In genomic region chr22:21569076-21569427, GRCh38 we compare ENCODE assay signal across 8 cellular contexts. TPM values are rescaled to one million over a fixed set of nuclear protein-coding genes. Genes with fewer than 3 reads are reported as not detected.
DNase-seq lines count a peak whose midpoint lies in the region; ATAC-seq and TF ChIP-seq lines count a peak whose summit lies in the region.
"Not testable (repeated sequence)": the region's sequence is repeated elsewhere in the genome, so short reads cannot be mapped to it uniquely, and the experiment has no call there.

No MANE protein-coding gene starts in this region.

- H3F3A ChIP-seq in Loucy (ENCODE audit: low read depth): not testable (repeated sequence)

- 38 to 44% methylated on average over 12 of the region's 12 CpGs for WGBS in tibial nerve, 2 donors

- H3K36me3 ChIP-seq in Caco-2 (ENCODE audit: control insufficient read depth, insufficient read depth, low read length); Loucy (ENCODE audit: insufficient read depth, low read length); lower lobe of right lung; parathyroid adenoma (ENCODE audit: control insufficient read depth, insufficient read depth, low read length); tibial nerve: not testable (repeated sequence)

- H3K4me1 ChIP-seq in Caco-2 (peaks cover 46% of the 10 kb centered on the region), Loucy (ENCODE audit: insufficient read depth, low read length, poor library complexity, severe bottlenecking) (peaks cover 47% of the 10 kb centered on the region), lower lobe of right lung (peaks cover 52% of the 10 kb centered on the region), tibial nerve (peaks cover 4 to 54% (median 24%) of the 10 kb centered on the region in 4 donors)
- H3K4me1 ChIP-seq in parathyroid adenoma: not testable (repeated sequence)

- not testable (repeated sequence) for H3K9me3 ChIP-seq in Caco-2; Loucy (ENCODE audit: insufficient read depth, low read depth, low read length); lower lobe of right lung; parathyroid adenoma (ENCODE audit: control insufficient read depth, low read length); tibial nerve

- H3K4me1 Mint-ChIP-seq in Caco-2 (ENCODE audit: low read depth, unreplicated experiment): peaks cover 26% of the 10 kb centered on the region
- peaks cover 37% of the 10 kb centered on the region for H3K4me1 Mint-ChIP-seq in activated CD4-positive, alpha-beta T cell treated with anti-CD3 and anti-CD28 coated beads, Interleukin-2, amount 10 ng/mL, durations not matched to agents 24 days and 14 days
- H3K4me1 Mint-ChIP-seq in MCF 10A (ENCODE audit: insufficient read depth, unreplicated experiment): peaks cover 37% of the 10 kb centered on the region

- TF ChIP-seq POLR2A in tibial nerve (IDR thresholded peaks at IDR 0.05): not testable (repeated sequence)

- BruUV-seq in Caco-2 (replicated peaks; lab: Mats Ljungman, UMichigan); MCF 10A (replicated peaks; lab: Mats Ljungman, UMichigan): not testable (repeated sequence)

- peak overlapping the region; percentile 94 for H3K4me2 ChIP-seq in Loucy (ENCODE audit: low read depth, low read length, poor library complexity, severe bottlenecking)
- H3K4me2 ChIP-seq in parathyroid adenoma (ENCODE audit: low read length): peak overlapping the region; percentile 91

- not testable (repeated sequence) for H3K27me3 Mint-ChIP-seq in Caco-2 (ENCODE audit: insufficient read depth, unreplicated experiment); activated CD4-positive, alpha-beta T cell treated with anti-CD3 and anti-CD28 coated beads, Interleukin-2, amount 10 ng/mL, durations not matched to agents 24 days and 14 days; MCF 10A (ENCODE audit: insufficient read depth, unreplicated experiment)

- peak overlapping the region; percentile 82 for H3K27ac Mint-ChIP-seq in Caco-2 (ENCODE audit: unreplicated experiment)
- peak overlapping the region; percentile 90 for H3K27ac Mint-ChIP-seq in activated CD4-positive, alpha-beta T cell treated with anti-CD3 and anti-CD28 coated beads, Interleukin-2, amount 10 ng/mL, durations not matched to agents 24 days and 14 days
- H3K27ac Mint-ChIP-seq in MCF 10A (ENCODE audit: low read depth, unreplicated experiment): peak overlapping the region; percentile 90

- H3K27me3 ChIP-seq in Caco-2 (replicated peaks; ENCODE audit: control insufficient read depth, insufficient read depth, low read length); Loucy (ENCODE audit: insufficient read depth, low read length, poor library complexity, severe bottlenecking); lower lobe of right lung (ENCODE audit: low read depth); parathyroid adenoma (ENCODE audit: control insufficient read depth, insufficient read depth, low read length); tibial nerve: not testable (repeated sequence)

- peak overlapping the region; percentile 83 for H3K4me3 Mint-ChIP-seq in Caco-2 (ENCODE audit: unreplicated experiment)
- peak overlapping the region; percentile 90 for H3K4me3 Mint-ChIP-seq in activated CD4-positive, alpha-beta T cell treated with anti-CD3 and anti-CD28 coated beads, Interleukin-2, amount 10 ng/mL, durations not matched to agents 24 days and 14 days
- peak overlapping the region; percentile 83 for H3K4me3 Mint-ChIP-seq in MCF 10A (ENCODE audit: unreplicated experiment)

- not testable (repeated sequence) for H2AFZ ChIP-seq in Loucy (ENCODE audit: low read length); parathyroid adenoma

- not testable (repeated sequence) for ATAC-seq in lower lobe of right lung

- intact Hi-C loops in Caco-2 (cut with micrococcal nuclease; ENCODE audit: unreplicated experiment); activated CD4-positive, alpha-beta T cell treated with anti-CD3 and anti-CD28 coated beads, Interleukin-2, amount 10 ng/mL, durations not matched to agents 24 days and 14 days (cut with micrococcal nuclease); MCF 10A (cut with micrococcal nuclease); lower lobe of right lung (cut with DNase I): not testable (repeated sequence)

- H4K20me1 ChIP-seq in Loucy (ENCODE audit: insufficient read depth, low read length, poor library complexity, severe bottlenecking): peaks cover 63% of the 10 kb centered on the region

- not testable (repeated sequence) for TF ChIP-seq EP300 in tibial nerve (IDR thresholded peaks at IDR 0.05)

- CTCF ChIA-PET in Caco-2 (lab: Charles Lee): not testable (repeated sequence)
- CTCF ChIA-PET in MCF 10A (lab: Yijun Ruan, JAX): interaction anchor here (0.8 to 1.4 kb wide), 2 partner anchors 24 to 60 kb away, joined by 3 read pairs; no protein-coding TSS in a partner anchor

- not testable (repeated sequence) for DNase-seq in Caco-2; activated CD4-positive, alpha-beta T cell treated with anti-CD3 and anti-CD28 coated beads, Interleukin-2, amount 10 ng/mL, durations not matched to agents 24 days and 14 days; MCF 10A (ENCODE audit: unreplicated experiment); fibroblast of pulmonary artery (ENCODE audit: low read depth); lower lobe of right lung; tibial nerve (ENCODE audit: low spot score in 2 of 2)

- peak overlapping the region; percentile 90 for H3K4me3 ChIP-seq in Caco-2 (ENCODE audit: low read depth, low read length)
- H3K4me3 ChIP-seq in Loucy (ENCODE audit: low read length, poor library complexity, severe bottlenecking): peak overlapping the region; percentile 97
- H3K4me3 ChIP-seq in fibroblast of pulmonary artery (replicated peaks; ENCODE audit: low read depth, low read length): peak overlapping the region; percentile 89
- peak overlapping the region; percentile 95 for H3K4me3 ChIP-seq in lower lobe of right lung
- H3K4me3 ChIP-seq in parathyroid adenoma (ENCODE audit: low read depth, low read length): peak overlapping the region; percentile 84
- H3K4me3 ChIP-seq in tibial nerve: peak overlapping the region; percentile 76 to 97 (median 88)

- H3K9me2 ChIP-seq in Loucy (replicated peaks; ENCODE audit: low read depth, low read length): not testable (repeated sequence)

- H3K79me2 ChIP-seq in Loucy (ENCODE audit: insufficient read depth, low read length) (peaks cover 68% of the 10 kb centered on the region), parathyroid adenoma (peaks cover 38% of the 10 kb centered on the region)

- not testable (repeated sequence) for TF ChIP-seq CTCF in Caco-2 (IDR thresholded peaks at IDR 0.05; ENCODE audit: insufficient read depth in 1 of 2, low read depth in 1 of 2, low read length in 1 of 2, severe bottlenecking in 1 of 2, unreplicated experiment in 1 of 2); Loucy (conservative IDR thresholded peaks at IDR 0.05; ENCODE audit: low read length); MCF 10A (IDR thresholded peaks at IDR 0.05; ENCODE audit: unreplicated experiment); fibroblast of pulmonary artery (IDR thresholded peaks at IDR 0.05; ENCODE audit: low read length, missing control alignments); lower lobe of right lung (IDR thresholded peaks at IDR 0.05); parathyroid adenoma (IDR thresholded peaks at IDR 0.05); tibial nerve (IDR thresholded peaks at IDR 0.05)

- not testable (repeated sequence) for H3K9me3 Mint-ChIP-seq in Caco-2 (ENCODE audit: unreplicated experiment); activated CD4-positive, alpha-beta T cell treated with anti-CD3 and anti-CD28 coated beads, Interleukin-2, amount 10 ng/mL, durations not matched to agents 24 days and 14 days; MCF 10A (ENCODE audit: unreplicated experiment)

- peak overlapping the region; percentile 93 for H3K9ac ChIP-seq in Loucy (ENCODE audit: low read depth, low read length, poor library complexity, severe bottlenecking)
- not testable (repeated sequence) for H3K9ac ChIP-seq in parathyroid adenoma

- POLR2A ChIA-PET in Caco-2 (lab: Charles Lee) (interaction anchor here (0.6 kb wide), 1 partner anchor 257 kb away, joined by 4 read pairs; no protein-coding TSS in a partner anchor), MCF 10A (lab: Yijun Ruan, JAX) (interaction anchor here (1.9 to 2.8 kb wide), 4 partner anchors 10 to 72 kb away, joined by 4 to 12 read pairs (median 9); partner anchors contain the start of genes SDF2L1 and YDJC)

- peaks cover 15% of the 10 kb centered on the region for H3K36me3 Mint-ChIP-seq in Caco-2 (ENCODE audit: insufficient read depth, unreplicated experiment)
- H3K36me3 Mint-ChIP-seq in activated CD4-positive, alpha-beta T cell treated with anti-CD3 and anti-CD28 coated beads, Interleukin-2, amount 10 ng/mL, durations not matched to agents 24 days and 14 days (ENCODE audit: low read depth): peaks cover 24% of the 10 kb centered on the region
- peaks cover 30% of the 10 kb centered on the region for H3K36me3 Mint-ChIP-seq in MCF 10A (ENCODE audit: insufficient read depth, unreplicated experiment)

- not testable (repeated sequence) for H3K27ac ChIP-seq in lower lobe of right lung, parathyroid adenoma
- peak overlapping the region in 2 of 4 donors; percentile 93 to 98 for H3K27ac ChIP-seq in tibial nerve

RNA-seq across cellular contexts. Expression of gene UBE2L3, which starts 1.5 kb away (rescaled TPM):
- total RNA-seq in Caco-2 (2022): 63.4 and 66.7 TPM in 2 replicates
- total RNA-seq in activated CD4-positive, alpha-beta T cell treated with anti-CD3 and anti-CD28 coated beads, Interleukin-2, amount 10 ng/mL, durations not matched to agents 24 days and 14 days: 62.1 and 63.3 TPM in 2 replicates
- total RNA-seq in MCF 10A (2022): 44.2 and 49.0 TPM in 2 replicates
- total RNA-seq in lower lobe of right lung: 47.9 TPM
- total RNA-seq in tibial nerve: 10 to 100 TPM; 32.0 to 45.0 (median 37.8) TPM

RNA-seq across cellular contexts. Expression of gene RIMBP3C, which starts 17.8 kb away (rescaled TPM):
- total RNA-seq in Caco-2 (2022) (0.12 and 0.39 TPM in 2 replicates), MCF 10A (2022) (0.14 and 0.20 TPM in 2 replicates), lower lobe of right lung (0.47 TPM), tibial nerve (under 1 TPM; under 0.01 to 0.59 (median 0.25) TPM)
- 0.19 and 0.26 TPM in 2 replicates for total RNA-seq in activated CD4-positive, alpha-beta T cell treated with anti-CD3 and anti-CD28 coated beads, Interleukin-2, amount 10 ng/mL, durations not matched to agents 24 days and 14 days
